In the genomic region with DNA sequence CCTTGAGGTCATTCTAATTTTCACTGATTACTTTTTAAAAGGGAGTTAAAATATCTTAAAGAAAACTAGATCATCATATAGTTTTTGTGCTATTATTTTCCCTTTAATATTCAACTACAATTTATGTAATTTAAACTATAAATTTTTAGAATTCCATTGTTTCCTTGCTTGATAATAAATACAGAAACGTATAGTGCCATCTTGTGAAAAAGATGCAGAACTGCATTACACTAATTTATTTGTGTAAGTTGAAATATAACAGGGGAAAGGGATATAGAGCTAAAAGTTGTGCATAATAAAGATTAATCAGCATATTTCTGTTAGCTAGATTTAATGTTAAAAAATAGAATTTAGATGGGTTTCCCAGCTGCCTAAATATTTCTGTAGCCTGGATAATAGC, we compare ENCODE assay signal across 8 cellular contexts.
DNase-seq lines count a peak whose midpoint lies in the region; ATAC-seq and TF ChIP-seq lines count a peak whose summit lies in the region.

No MANE protein-coding gene starts in this region.

- H3K9me3 Mint-ChIP-seq in CD4-positive, alpha-beta T cell = no peaks in the 10 kb centered on the region

- H3K27ac Mint-ChIP-seq in CD4-positive, alpha-beta T cell = no peak overlapping the region

- no peaks in the 10 kb centered on the region for H3K36me3 Mint-ChIP-seq in CD4-positive, alpha-beta T cell (ENCODE audit: low read depth)

- DNase-seq in CD4-positive, alpha-beta T cell = no peak
- DNase-seq in LHCN-M2 (ENCODE audit: low read depth) (peak; percentile 10), right lobe of liver (no peak), posterior vena cava (ENCODE audit: low spot score) (no peak)
- DNase-seq in activated CD4-positive, alpha-beta T cell treated with anti-CD3 and anti-CD28 coated beads for 4 hours = no peak
- no peak for DNase-seq in effector CD4-positive, alpha-beta T cell

- no peaks in the 10 kb centered on the region for H3K9me3 ChIP-seq in CD4-positive, alpha-beta T cell (ENCODE audit: control insufficient read depth, low read length)
- no peaks in the 10 kb centered on the region for H3K9me3 ChIP-seq in right lobe of liver

- CTCF ChIA-PET in CD4-positive, alpha-beta T cell (lab: Charles Lee) = no interaction called here

- H3K4me1 Mint-ChIP-seq in CD4-positive, alpha-beta T cell (ENCODE audit: low read depth) = no peaks in the 10 kb centered on the region

- 0% methylated on average over 1 of the region's 1 CpG for WGBS in right lobe of liver (ENCODE audit: insufficient coverage, low coverage, low lambda C conversion rate, missing lambda C conversion rate)

- H3K27me3 ChIP-seq in CD4-positive, alpha-beta T cell (ENCODE audit: control insufficient read depth, insufficient read depth, low read length) = peaks cover 10% of the 10 kb centered on the region
- H3K27me3 ChIP-seq in right lobe of liver = peaks cover 0 to 4% of the 10 kb centered on the region in 2 donors

- H3K27ac ChIP-seq in CD4-positive, alpha-beta T cell (ENCODE audit: low read depth, low read length) = no peak overlapping the region
- no peak overlapping the region for H3K27ac ChIP-seq in right lobe of liver

- no peak overlapping the region for H3K4me3 Mint-ChIP-seq in CD4-positive, alpha-beta T cell

- peak; percentile 64 for TF ChIP-seq CTCF in CD4-positive, alpha-beta T cell (IDR thresholded peaks at IDR 0.05)
- TF ChIP-seq CTCF in WI38 (IDR thresholded peaks at IDR 0.05; ENCODE audit: low read depth, low read length) = peak; percentile 26; the same call in 1 of the 2 replicates
- peak; percentile 52 to 61 (median 58) for TF ChIP-seq CTCF in right lobe of liver (IDR thresholded peaks at IDR 0.05)

- peaks cover 11% of the 10 kb centered on the region for H3K27me3 Mint-ChIP-seq in CD4-positive, alpha-beta T cell

- H3K36me3 ChIP-seq in right lobe of liver = no peaks in the 10 kb centered on the region

- no peak for ATAC-seq in CD4-positive, alpha-beta T cell (ENCODE audit: poor library complexity)
- ATAC-seq in right lobe of liver = peak in 3 of 4 donors; percentile 43 to 53 (median 45)
- ATAC-seq in HG03025 (IDR thresholded peaks at IDR 0.05; ENCODE audit: low FRiP score, unreplicated experiment) = no peak

- no peak for TF ChIP-seq POLR2A in right lobe of liver (IDR thresholded peaks at IDR 0.05)

- POLR2A ChIA-PET in CD4-positive, alpha-beta T cell (lab: Charles Lee) = no interaction called here

- H3K4me3 ChIP-seq in WI38 (ENCODE audit: low read depth, low read length) (no peak overlapping the region), right lobe of liver (no peak overlapping the region)

- intact Hi-C loops in CD4-positive, alpha-beta T cell (cut with DNase I, micrococcal nuclease) = loop anchor here in 1 of 2 experiments (10.0 kb wide), 2 partner anchors 651 to 941 kb away; no protein-coding TSS in a partner anchor
- intact Hi-C loops in right lobe of liver (cut with DNase I) = no loop called here
- intact Hi-C loops in posterior vena cava (cut with DNase I) = no loop called here

- H3K4me1 ChIP-seq in right lobe of liver = no peaks in the 10 kb centered on the region

Comparison
In these comparisons a context has a peak if more than half of its experiments do, and no peak if none do; other contexts are left out.
1. ATAC-seq: peak in right lobe of liver (3 of 4); none in CD4-positive, alpha-beta T cell (single experiment) and HG03025 (single experiment).
2. Peak in every context shown above with its lines, with median percentiles within 50 percentile points of each other: CTCF ChIP-seq.